ENCODE assay signal across 8 cellular contexts in genomic region chr1:224329842-224330753, GRCh38. TPM values are rescaled to one million over a fixed set of nuclear protein-coding genes. Genes with fewer than 3 reads are reported as not detected.
DNase-seq lines count a peak whose midpoint lies in the region; ATAC-seq and TF ChIP-seq lines count a peak whose summit lies in the region.

Gene NVL, minus strand, starts transcription at chr1:224330172. Its CDS starts 45 bp downstream, at chr1:224330127.

- CTCF ChIA-PET in T-cell (lab: Charles Lee): interaction anchor here in 1 of 2 donors (1.3 to 1.4 kb wide), 3 partner anchors 13 to 221 kb away, joined by 3 to 10 read pairs (median 4); no protein-coding TSS in a partner anchor

- H4K12ac ChIP-seq in trophoblast cell (ENCODE audit: low read depth, low read length): peak within 1 kb of the TSS; percentile 17

- TF ChIP-seq EP300 in tibial nerve (IDR thresholded peaks at IDR 0.05): peak; percentile 52 to 86

- no peaks in the 10 kb centered on the region for H3K27me3 Mint-ChIP-seq in T-cell

- peak within 1 kb of the TSS; percentile 90 for H2BK120ac ChIP-seq in trophoblast cell (ENCODE audit: insufficient read depth, low read length, poor library complexity)

- H3K36me3 ChIP-seq in adipocyte (ENCODE audit: control insufficient read depth, insufficient read depth, low read length, severe bottlenecking) (peaks cover 5% of the 10 kb centered on the region), trophoblast cell (ENCODE audit: control insufficient read depth in 1 of 2, insufficient read depth in 2 of 2, low read length in 2 of 2) (peaks cover 0 to 8% of the 10 kb centered on the region in 2 experiments), tibial nerve (peaks cover 0 to 8% (median 0%) of the 10 kb centered on the region in 3 donors)

- POLR2A ChIA-PET in T-cell (lab: Charles Lee): interaction anchor here in 1 of 2 donors (0.6 to 0.7 kb wide), 2 partner anchors 140 to 210 kb away, joined by 3 read pairs; no protein-coding TSS in a partner anchor

- peak within 1 kb of the TSS; percentile 71 for H3K18ac ChIP-seq in trophoblast cell (ENCODE audit: low read length)

- H3K79me2 ChIP-seq in trophoblast cell (ENCODE audit: control insufficient read depth, insufficient read depth, low read length, poor library complexity): peaks cover 3% of the 10 kb centered on the region

- no peak within 1 kb of the TSS for H3K23ac ChIP-seq in trophoblast cell (ENCODE audit: low read length)

- TF ChIP-seq CTCF in GM13976 (IDR thresholded peaks at IDR 0.05; ENCODE audit: borderline replicate concordance, control extremely low read depth, extremely low read depth, insufficient read depth, missing control alignments) (no peak), tibial nerve (IDR thresholded peaks at IDR 0.05) (peak in 2 of 5 experiments; percentile 27 to 46)

- H3K27ac ChIP-seq in trophoblast cell (ENCODE audit: low read depth, low read length) (peak within 1 kb of the TSS; percentile 79), tibial nerve (peak within 1 kb of the TSS; percentile 95 to 96 (median 96))

- no peaks in the 10 kb centered on the region for H3K27me3 ChIP-seq in adipocyte (replicated peaks; ENCODE audit: control insufficient read depth, insufficient read depth, low read length)
- H3K27me3 ChIP-seq in trophoblast cell (ENCODE audit: insufficient read depth, low read length): no peaks in the 10 kb centered on the region
- H3K27me3 ChIP-seq in tibial nerve: no peaks in the 10 kb centered on the region

- H3K14ac ChIP-seq in trophoblast cell (ENCODE audit: low read length): peak within 1 kb of the TSS; percentile 43

- DNase-seq in GM13976 (ENCODE audit: low spot score): peak; percentile 86
- peak; percentile 94 for DNase-seq in NCI-H146 (lab: John Stamatoyannopoulos, UW)
- DNase-seq in T-cell: peak; percentile 67 to 87 (median 75)
- peak; percentile 95 for DNase-seq in adipocyte (ENCODE audit: low read depth)
- DNase-seq in cardiac septum (ENCODE audit: low spot score): peak; percentile 93
- DNase-seq in trophoblast cell: peak; percentile 83 to 92
- peak; percentile 51 to 66 for DNase-seq in tibial nerve (ENCODE audit: low spot score in 2 of 2)

- H3K27ac Mint-ChIP-seq in T-cell: peak within 1 kb of the TSS; percentile 98 to 100

- peak within 1 kb of the TSS; percentile 84 for H4K8ac ChIP-seq in trophoblast cell (ENCODE audit: low read depth, low read length)

- H3K4me3 ChIP-seq in adipocyte (ENCODE audit: low read length) (peak within 1 kb of the TSS; percentile 97), trophoblast cell (ENCODE audit: low read depth, low read length) (peak within 1 kb of the TSS; percentile 95), tibial nerve (peak within 1 kb of the TSS; percentile 76 to 96 (median 84))

- peaks cover 6% of the 10 kb centered on the region for H3K79me1 ChIP-seq in trophoblast cell (ENCODE audit: low read length)

- H3K9ac ChIP-seq in adipocyte (ENCODE audit: low read length) (peak within 1 kb of the TSS; percentile 97), trophoblast cell (ENCODE audit: low read length) (peak within 1 kb of the TSS; percentile 93)

- ATAC-seq in HG02852 (IDR thresholded peaks at IDR 0.05; ENCODE audit: unreplicated experiment): peak; percentile 83
- peak; percentile 93 to 95 (median 94) for ATAC-seq in T-cell (replicated peaks in 1 of 4)

- H3K4me1 ChIP-seq in adipocyte (ENCODE audit: control insufficient read depth, insufficient read depth, low read length): peaks cover 9% of the 10 kb centered on the region
- peaks cover 0 to 2% of the 10 kb centered on the region in 2 experiments for H3K4me1 ChIP-seq in trophoblast cell (ENCODE audit: control insufficient read depth in 1 of 2, insufficient read depth in 2 of 2, low read length in 2 of 2)
- peaks cover 0 to 43% (median 22%) of the 10 kb centered on the region in 4 donors for H3K4me1 ChIP-seq in tibial nerve

- peak within 1 kb of the TSS; percentile 86 for H4K91ac ChIP-seq in trophoblast cell (ENCODE audit: low read depth, low read length)

- peak within 1 kb of the TSS; percentile 72 for H3K4ac ChIP-seq in trophoblast cell (ENCODE audit: low read depth, low read length)

- no CpG with 5 or more reads among the region's 52 CpGs for WGBS in trophoblast cell (ENCODE audit: extremely low coverage, insufficient coverage, insufficient read length)
- 0% methylated on average over 37 to 51 of the region's 52 CpGs for WGBS in tibial nerve, 2 donors

- H3K4me3 Mint-ChIP-seq in T-cell: peak within 1 kb of the TSS; percentile 95 to 98 (median 96)

- in situ Hi-C loops in GM13976 (cut with MboI; ENCODE audit: low sequenced_read_pairs, unreplicated experiment): loop anchor here (5.0 to 25.0 kb wide), 2 partner anchors 203 to 518 kb away; no protein-coding TSS in a partner anchor

- peak within 1 kb of the TSS; percentile 96 for H2BK5ac ChIP-seq in trophoblast cell (ENCODE audit: low read depth, low read length, poor library complexity)

- intact Hi-C loops in cardiac septum (cut with DNase I): loop anchor here (1.0 to 5.0 kb wide), 3 partner anchors 27 to 216 kb away; partner anchors contain the start of genes CNIH4, DEGS1 and FBXO28

- H3K9me3 Mint-ChIP-seq in T-cell: no peaks in the 10 kb centered on the region

- H3K4me1 Mint-ChIP-seq in T-cell: peaks cover 43 to 61% (median 54%) of the 10 kb centered on the region in 3 donors

- H2BK12ac ChIP-seq in trophoblast cell (ENCODE audit: low read length): peak within 1 kb of the TSS; percentile 6

- H3K36me3 Mint-ChIP-seq in T-cell: peaks cover 10% of the 10 kb centered on the region

- TF ChIP-seq POLR2A in tibial nerve (IDR thresholded peaks at IDR 0.05): peak in 1 of 2 donors; percentile 18

- peak within 1 kb of the TSS; percentile 42 for H2AFZ ChIP-seq in trophoblast cell (ENCODE audit: insufficient read depth, low read length, poor library complexity)

- H3K9me3 ChIP-seq in adipocyte (ENCODE audit: control insufficient read depth, low read length) (no peaks in the 10 kb centered on the region), trophoblast cell (ENCODE audit: insufficient read depth, low read depth, low read length) (no peaks in the 10 kb centered on the region), tibial nerve (no peaks in the 10 kb centered on the region)

- no peak within 1 kb of the TSS for H2AK5ac ChIP-seq in trophoblast cell (ENCODE audit: low read length)

- peak within 1 kb of the TSS; percentile 79 for H3K4me2 ChIP-seq in trophoblast cell (ENCODE audit: low read length)

RNA-seq across cellular contexts. Expression of gene NVL, which starts in this region (rescaled TPM):
- total RNA-seq in T-cell (10 to 100 TPM; 32.5 to 42.0 (median 37.6) TPM), cardiac septum (11.6 TPM), tibial nerve (10 to 100 TPM; 15.5 to 41.1 (median 28.3) TPM)
- 26.8 and 27.9 TPM in 2 replicates for polyA plus RNA-seq in trophoblast cell (2013)

Comparison
In these comparisons a context has a peak if more than half of its experiments do, and no peak if none do; other contexts are left out.
1. Peak in every context shown above with its lines: DNase-seq, ATAC-seq, H3K4me3 ChIP-seq and H3K27ac ChIP-seq.